Comparison of ENCODE assay signal across 1 cellular context in the genomic region with DNA sequence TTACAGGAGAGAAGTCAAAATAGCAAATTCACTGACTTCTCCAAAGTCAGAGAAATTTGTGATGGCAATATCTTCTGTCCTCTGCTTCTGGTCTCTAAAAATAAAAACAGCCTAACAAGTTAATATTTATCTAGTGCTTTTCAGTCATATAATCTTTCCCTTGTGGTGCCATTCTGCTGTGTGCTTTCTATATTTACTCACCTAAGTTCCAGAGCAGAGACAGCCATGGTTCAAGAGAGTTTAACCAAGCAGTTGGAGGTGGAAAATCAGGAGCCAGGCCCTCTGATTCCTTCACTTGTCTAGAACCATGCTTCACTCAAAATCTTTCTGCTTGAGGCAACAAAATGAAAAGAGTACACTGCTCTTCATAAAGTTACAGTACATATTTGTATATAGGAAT.
TF ChIP-seq lines count a peak whose summit lies in the region.

No MANE protein-coding gene starts in this region.

TF ChIP-seq in HEK293, 187 proteins besides CTCF, POLR2A, EP300 and RAD21:
- TF ChIP-seq BCL11A (tag by site-specific recombination; IDR thresholded peaks at IDR 0.05; ENCODE audit: low read depth): no peak
- TF ChIP-seq ZNF473 (tag by site-specific recombination; IDR thresholded peaks at IDR 0.05): no peak
- TF ChIP-seq ZFP37 (tag by site-specific recombination; IDR thresholded peaks at IDR 0.05): no peak
- TF ChIP-seq, protein P1, sequence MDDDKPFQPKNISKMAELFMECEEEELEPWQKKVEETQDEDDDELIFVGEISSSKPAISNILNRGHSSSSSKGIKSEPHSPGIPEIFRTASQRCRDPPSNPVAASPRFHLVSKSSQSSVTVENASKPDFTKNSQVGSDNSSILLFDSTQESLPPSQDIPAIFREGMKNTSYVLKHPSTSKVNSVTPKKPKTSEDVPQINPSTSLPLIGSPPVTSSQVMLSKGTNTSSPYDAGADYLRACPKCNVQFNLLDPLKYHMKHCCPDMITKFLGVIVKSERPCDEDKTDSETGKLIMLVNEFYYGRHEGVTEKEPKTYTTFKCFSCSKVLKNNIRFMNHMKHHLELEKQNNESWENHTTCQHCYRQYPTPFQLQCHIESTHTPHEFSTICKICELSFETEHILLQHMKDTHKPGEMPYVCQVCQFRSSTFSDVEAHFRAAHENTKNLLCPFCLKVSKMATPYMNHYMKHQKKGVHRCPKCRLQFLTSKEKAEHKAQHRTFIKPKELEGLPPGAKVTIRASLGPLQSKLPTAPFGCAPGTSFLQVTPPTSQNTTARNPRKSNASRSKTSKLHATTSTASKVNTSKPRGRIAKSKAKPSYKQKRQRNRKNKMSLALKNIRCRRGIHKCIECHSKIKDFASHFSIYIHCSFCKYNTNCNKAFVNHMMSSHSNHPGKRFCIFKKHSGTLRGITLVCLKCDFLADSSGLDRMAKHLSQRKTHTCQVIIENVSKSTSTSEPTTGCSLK (tag by site-specific recombination; IDR thresholded peaks at IDR 0.05): no peak
- no peak for TF ChIP-seq ZNF837 (tag by site-specific recombination; IDR thresholded peaks at IDR 0.05)
- no peak for TF ChIP-seq ZNF571 (tag by site-specific recombination; IDR thresholded peaks at IDR 0.05)
- no peak for TF ChIP-seq BCL11B (tag by site-specific recombination; IDR thresholded peaks at IDR 0.05; ENCODE audit: low read depth)
- TF ChIP-seq ZSCAN4 (tag by site-specific recombination; IDR thresholded peaks at IDR 0.05): no peak
- no peak for TF ChIP-seq ZNF16 (tag by site-specific recombination; IDR thresholded peaks at IDR 0.05; ENCODE audit: low read depth)
- TF ChIP-seq ZNF501 (tag by site-specific recombination; IDR thresholded peaks at IDR 0.05): no peak
- no peak for TF ChIP-seq ZNF660 (tag by site-specific recombination; IDR thresholded peaks at IDR 0.05)
- no peak for TF ChIP-seq ZNF2 (tag by site-specific recombination; IDR thresholded peaks at IDR 0.05)
- no peak for TF ChIP-seq ZIC2 (tag by site-specific recombination; IDR thresholded peaks at IDR 0.05)
- TF ChIP-seq, protein P2, sequence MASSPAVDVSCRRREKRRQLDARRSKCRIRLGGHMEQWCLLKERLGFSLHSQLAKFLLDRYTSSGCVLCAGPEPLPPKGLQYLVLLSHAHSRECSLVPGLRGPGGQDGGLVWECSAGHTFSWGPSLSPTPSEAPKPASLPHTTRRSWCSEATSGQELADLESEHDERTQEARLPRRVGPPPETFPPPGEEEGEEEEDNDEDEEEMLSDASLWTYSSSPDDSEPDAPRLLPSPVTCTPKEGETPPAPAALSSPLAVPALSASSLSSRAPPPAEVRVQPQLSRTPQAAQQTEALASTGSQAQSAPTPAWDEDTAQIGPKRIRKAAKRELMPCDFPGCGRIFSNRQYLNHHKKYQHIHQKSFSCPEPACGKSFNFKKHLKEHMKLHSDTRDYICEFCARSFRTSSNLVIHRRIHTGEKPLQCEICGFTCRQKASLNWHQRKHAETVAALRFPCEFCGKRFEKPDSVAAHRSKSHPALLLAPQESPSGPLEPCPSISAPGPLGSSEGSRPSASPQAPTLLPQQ (tag by site-specific recombination; IDR thresholded peaks at IDR 0.05): no peak
- no peak for TF ChIP-seq ZFP3 (tag by site-specific recombination; IDR thresholded peaks at IDR 0.05; ENCODE audit: low read depth)
- TF ChIP-seq OVOL3 (tag by site-specific recombination; IDR thresholded peaks at IDR 0.05): no peak
- no peak for TF ChIP-seq ZNF664 (tag by site-specific recombination; IDR thresholded peaks at IDR 0.05)
- TF ChIP-seq ZNF510 (tag by site-specific recombination; IDR thresholded peaks at IDR 0.05; ENCODE audit: insufficient replicate concordance): no peak
- TF ChIP-seq, protein P3, sequence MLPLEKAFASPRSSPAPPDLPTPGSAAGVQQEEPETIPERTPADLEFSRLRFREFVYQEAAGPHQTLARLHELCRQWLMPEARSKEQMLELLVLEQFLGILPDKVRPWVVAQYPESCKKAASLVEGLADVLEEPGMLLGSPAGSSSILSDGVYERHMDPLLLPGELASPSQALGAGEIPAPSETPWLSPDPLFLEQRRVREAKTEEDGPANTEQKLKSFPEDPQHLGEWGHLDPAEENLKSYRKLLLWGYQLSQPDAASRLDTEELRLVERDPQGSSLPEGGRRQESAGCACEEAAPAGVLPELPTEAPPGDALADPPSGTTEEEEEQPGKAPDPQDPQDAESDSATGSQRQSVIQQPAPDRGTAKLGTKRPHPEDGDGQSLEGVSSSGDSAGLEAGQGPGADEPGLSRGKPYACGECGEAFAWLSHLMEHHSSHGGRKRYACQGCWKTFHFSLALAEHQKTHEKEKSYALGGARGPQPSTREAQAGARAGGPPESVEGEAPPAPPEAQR (tag by site-specific recombination; IDR thresholded peaks at IDR 0.05): no peak
- no peak for TF ChIP-seq ZNF37A (tag by site-specific recombination; IDR thresholded peaks at IDR 0.05)
TF ChIP-seq in HEK293: peak in this region for 0.
